In genomic region chr16:30092373-30093010, GRCh38 we compare ENCODE assay signal across 8 cellular contexts. TPM values are rescaled to one million over a fixed set of nuclear protein-coding genes. Genes with fewer than 3 reads are reported as not detected.
DNase-seq lines count a peak whose midpoint lies in the region; ATAC-seq, FAIRE-seq and TF ChIP-seq lines count a peak whose summit lies in the region.

No MANE protein-coding gene starts in this region.

- peak overlapping the region; percentile 58 for H3K27ac Mint-ChIP-seq in progenitor cell of endocrine pancreas

- no peaks in the 10 kb centered on the region for H3K27me3 Mint-ChIP-seq in progenitor cell of endocrine pancreas

- no peaks in the 10 kb centered on the region for H3K9me3 ChIP-seq in SK-N-MC (ENCODE audit: low read depth, low read length)

- ATAC-seq in GM21737 (IDR thresholded peaks at IDR 0.05; ENCODE audit: unreplicated experiment) (peak; percentile 50), left ventricle myocardium superior (peak; percentile 56)

- H3K4me1 Mint-ChIP-seq in progenitor cell of endocrine pancreas (ENCODE audit: low read depth): peaks cover 20% of the 10 kb centered on the region

- intact Hi-C loops in left ventricle myocardium superior (cut with micrococcal nuclease): no loop called here

- peaks cover 5% of the 10 kb centered on the region for H3K9me3 Mint-ChIP-seq in progenitor cell of endocrine pancreas (ENCODE audit: low read depth)

- peak; percentile 43 for DNase-seq in EH (ENCODE audit: low read depth)
- DNase-seq in LNCaP clone FGC (ENCODE audit: low read depth): no peak
- DNase-seq in SK-N-MC (ENCODE audit: low read depth, low spot score): no peak
- peak; percentile 56 for DNase-seq in amniotic epithelial cell (ENCODE audit: low read depth)
- peak; percentile 88 for DNase-seq in left ventricle myocardium superior
- DNase-seq in progenitor cell of endocrine pancreas (ENCODE audit: low spot score, unreplicated experiment): no peak
- no peak for DNase-seq in RCC 7860 (ENCODE audit: low spot score)

- FAIRE-seq in RCC 7860 (lab: Jason Lieb, UNC): no peak

- H3K4me3 Mint-ChIP-seq in progenitor cell of endocrine pancreas (ENCODE audit: low read depth): peak overlapping the region; percentile 77

- peaks cover 12% of the 10 kb centered on the region for H3K36me3 Mint-ChIP-seq in progenitor cell of endocrine pancreas (ENCODE audit: insufficient read depth)

- peak overlapping the region; percentile 62 for H3K4me3 ChIP-seq in LNCaP clone FGC (ENCODE audit: low read depth, low read length)
- peak overlapping the region; percentile 68 for H3K4me3 ChIP-seq in SK-N-MC

- TF ChIP-seq CTCF in LNCaP clone FGC (IDR thresholded peaks at IDR 0.05; ENCODE audit: control insufficient read depth, extremely low read depth, insufficient read depth) (no peak), progenitor cell of endocrine pancreas (IDR thresholded peaks at IDR 0.05; ENCODE audit: unreplicated experiment) (peak; percentile 62)

- no peaks in the 10 kb centered on the region for H3K36me3 ChIP-seq in SK-N-MC (ENCODE audit: insufficient read depth, low read length)

- peak overlapping the region; percentile 59 for H3K9ac ChIP-seq in SK-N-MC (ENCODE audit: insufficient read length)

- H3K27ac ChIP-seq in SK-N-MC: no peak overlapping the region

RNA-seq across cellular contexts. Expression of gene TBX6, which starts 0.8 kb away (rescaled TPM):
- total RNA-seq in left ventricle myocardium superior (0.79 TPM), progenitor cell of endocrine pancreas (3.5 and 3.9 TPM in 2 replicates)

RNA-seq across cellular contexts. Expression of gene YPEL3, which starts 3.5 kb away (rescaled TPM):
- total RNA-seq in left ventricle myocardium superior (66.0 TPM), progenitor cell of endocrine pancreas (41.7 and 45.7 TPM in 2 replicates)

RNA-seq across cellular contexts. Expression of gene PPP4C, which starts 16.7 kb away (rescaled TPM):
- total RNA-seq in left ventricle myocardium superior: 33.1 TPM
- 142 and 144 TPM in 2 replicates for total RNA-seq in progenitor cell of endocrine pancreas

RNA-seq across cellular contexts. Expression of gene GDPD3, which starts 20.8 kb away (rescaled TPM):
- 2.0 TPM for total RNA-seq in left ventricle myocardium superior
- 13.3 and 13.8 TPM in 2 replicates for total RNA-seq in progenitor cell of endocrine pancreas

RNA-seq across cellular contexts. Expression of gene ALDOA, which starts 26.9 kb away (rescaled TPM):
- total RNA-seq in left ventricle myocardium superior (4,258 TPM), progenitor cell of endocrine pancreas (273 and 283 TPM in 2 replicates)

Comparison
In these comparisons a context has a peak if more than half of its experiments do, and no peak if none do; other contexts are left out.
1. DNase-seq: peak in EH (single experiment), amniotic epithelial cell (single experiment) and left ventricle myocardium superior (single experiment); none in LNCaP clone FGC (single experiment), SK-N-MC (single experiment), progenitor cell of endocrine pancreas (single experiment) and RCC 7860 (single experiment).